ENCODE assay signal across 1 cellular context in genomic region chr5:72302171-72302570, GRCh38.
TF ChIP-seq lines count a peak whose summit lies in the region.

No MANE protein-coding gene starts in this region.

TF ChIP-seq in GM23338, 12 proteins besides CTCF, POLR2A, EP300 and RAD21:
- TF ChIP-seq REST (IDR thresholded peaks at IDR 0.05; ENCODE audit: unreplicated experiment) (no peak), ZNF462 (CRISPR knock-in tag; IDR thresholded peaks at IDR 0.05) (peak; percentile 44; the same call in 1 of the 2 replicates)
TF ChIP-seq in GM23338: peak in this region for 1.
